ENCODE assay signal across 22 cellular contexts in the genomic region with DNA sequence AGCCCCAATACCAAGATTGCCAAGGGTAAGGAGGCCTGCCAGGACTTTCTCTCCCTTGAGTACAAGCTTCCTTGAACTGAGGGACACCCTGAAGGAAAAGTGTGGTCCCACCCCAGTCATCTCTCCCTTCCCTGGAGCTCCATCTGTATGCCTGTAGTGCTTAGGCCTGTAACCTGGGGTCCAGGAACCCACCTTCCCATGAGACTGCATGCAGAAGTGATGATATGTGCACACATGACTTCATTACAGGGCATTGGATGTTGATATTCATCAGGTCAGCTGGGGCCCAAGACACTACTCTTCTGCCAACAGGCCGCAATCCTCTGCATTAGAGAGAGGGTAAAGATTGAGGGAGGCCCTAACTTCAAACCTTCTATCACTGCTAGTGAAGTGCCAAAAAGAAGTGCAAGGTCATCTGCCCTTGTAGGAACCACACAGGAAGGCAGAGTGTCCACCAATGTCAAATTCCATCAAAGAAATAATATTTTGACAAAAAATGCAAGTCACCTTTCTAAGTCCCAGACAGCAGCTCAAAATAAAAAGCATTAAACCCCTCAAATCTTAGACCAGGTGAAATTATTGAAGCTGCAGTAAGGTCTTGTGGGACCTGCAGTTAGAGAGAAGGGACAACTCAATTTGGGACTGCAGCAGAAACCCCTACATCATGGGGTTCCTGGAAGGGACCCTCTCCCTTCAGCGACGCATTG.
DNase-seq lines count a peak whose midpoint lies in the region; ATAC-seq and TF ChIP-seq lines count a peak whose summit lies in the region.
"Had no signal": no experiment of that assay in that cellular context is flagged by ENCODE, and none has a peak within 500 bp of the region (broad histone marks: within the 10 kb centered on the region; RNA-seq: fewer than 3 reads in every experiment).

No MANE protein-coding gene starts in this region.

- ATAC-seq in activated naive CD8-positive, alpha-beta T cell treated with anti-CD3 and anti-CD28 coated beads, Interleukin-2, amount 50 U/mL, for 24 hours = no peak
- no peak for ATAC-seq in stimulated activated memory B cell treated with anti-CD40 and anti-IgM and Interleukin-4, amounts not matched to agents 10 μg/mL and 1 μg/mL and 100 μg/mL, for 72 hours
- ATAC-seq in HG03432 (IDR thresholded peaks at IDR 0.05; ENCODE audit: unreplicated experiment) = no peak
- ATAC-seq: left lung, WTC11 had no signal

- H3K4me1 Mint-ChIP-seq in activated T-cell treated with anti-CD3 and anti-CD28 coated beads, Interleukin-2, amount 50 U/mL, for 24 hours (ENCODE audit: low read depth) = peaks cover 73% of the 10 kb centered on the region
- H3K4me1 Mint-ChIP-seq in activated naive CD8-positive, alpha-beta T cell treated with anti-CD3 and anti-CD28 coated beads, Interleukin-2, amount 50 U/mL, for 24 hours = peaks cover 46% of the 10 kb centered on the region
- peaks cover 53% of the 10 kb centered on the region for H3K4me1 Mint-ChIP-seq in stimulated activated memory B cell treated with anti-CD40 and anti-IgM and Interleukin-4, amounts not matched to agents 10 μg/mL and 1 μg/mL and 100 μg/mL, for 72 hours

- peak overlapping the region; percentile 39 for H3K27ac Mint-ChIP-seq in activated T-cell treated with anti-CD3 and anti-CD28 coated beads, Interleukin-2, amount 50 U/mL, for 24 hours
- H3K27ac Mint-ChIP-seq in activated naive CD8-positive, alpha-beta T cell treated with anti-CD3 and anti-CD28 coated beads, Interleukin-2, amount 50 U/mL, for 24 hours = peak overlapping the region; percentile 62
- peak overlapping the region; percentile 50 for H3K27ac Mint-ChIP-seq in stimulated activated memory B cell treated with anti-CD40 and anti-IgM and Interleukin-4, amounts not matched to agents 10 μg/mL and 1 μg/mL and 100 μg/mL, for 72 hours
- H3K27ac Mint-ChIP-seq: HFFc6, WTC11 had no signal

- no peaks in the 10 kb centered on the region for H3K27me3 Mint-ChIP-seq in activated T-cell treated with anti-CD3 and anti-CD28 coated beads, Interleukin-2, amount 50 U/mL, for 24 hours
- H3K27me3 Mint-ChIP-seq in activated naive CD8-positive, alpha-beta T cell treated with anti-CD3 and anti-CD28 coated beads, Interleukin-2, amount 50 U/mL, for 24 hours = no peaks in the 10 kb centered on the region
- H3K27me3 Mint-ChIP-seq in stimulated activated memory B cell treated with anti-CD40 and anti-IgM and Interleukin-4, amounts not matched to agents 10 μg/mL and 1 μg/mL and 100 μg/mL, for 72 hours = no peaks in the 10 kb centered on the region

- TF ChIP-seq POLR2A in GM18951 (IDR thresholded peaks at IDR 0.05; ENCODE audit: extremely low read depth, insufficient read depth, insufficient read length) = peak; percentile 34

- H3K36me3 Mint-ChIP-seq in activated T-cell treated with anti-CD3 and anti-CD28 coated beads, Interleukin-2, amount 50 U/mL, for 24 hours (ENCODE audit: low read depth) = peaks cover 53% of the 10 kb centered on the region
- H3K36me3 Mint-ChIP-seq in activated naive CD8-positive, alpha-beta T cell treated with anti-CD3 and anti-CD28 coated beads, Interleukin-2, amount 50 U/mL, for 24 hours (ENCODE audit: low read depth) = peaks cover 43% of the 10 kb centered on the region
- H3K36me3 Mint-ChIP-seq in stimulated activated memory B cell treated with anti-CD40 and anti-IgM and Interleukin-4, amounts not matched to agents 10 μg/mL and 1 μg/mL and 100 μg/mL, for 72 hours = peaks cover 52% of the 10 kb centered on the region
- H3K36me3 Mint-ChIP-seq: WTC11 had no signal

- no peaks in the 10 kb centered on the region for H3K9me3 Mint-ChIP-seq in activated T-cell treated with anti-CD3 and anti-CD28 coated beads, Interleukin-2, amount 50 U/mL, for 24 hours
- H3K9me3 Mint-ChIP-seq in activated naive CD8-positive, alpha-beta T cell treated with anti-CD3 and anti-CD28 coated beads, Interleukin-2, amount 50 U/mL, for 24 hours = no peaks in the 10 kb centered on the region
- no peaks in the 10 kb centered on the region for H3K9me3 Mint-ChIP-seq in stimulated activated memory B cell treated with anti-CD40 and anti-IgM and Interleukin-4, amounts not matched to agents 10 μg/mL and 1 μg/mL and 100 μg/mL, for 72 hours
- H3K9me3 Mint-ChIP-seq: HFFc6, WTC11 had no signal

- no peak for DNase-seq in activated T-cell treated with anti-CD3 and anti-CD28 coated beads, Interleukin-2, amount 50 U/mL, for 24 hours
- DNase-seq in activated T-cell treated with anti-CD3 and anti-CD28 coated beads, Interleukin-2, amount 50 U/mL, for 1 hour = no peak
- DNase-seq in activated naive CD8-positive, alpha-beta T cell treated with anti-CD3 and anti-CD28 coated beads, Interleukin-2, amount 50 U/mL, for 24 hours = no peak
- DNase-seq in globus pallidus (ENCODE audit: low spot score) = no peak
- DNase-seq in kidney tubule cell (ENCODE audit: low spot score) = no peak
- DNase-seq: amygdala; DMS79; effector CD8-positive, alpha-beta T cell; glutamatergic neuron; HFFc6; IMR-90; left lung; MM.1S; NCI-H146; NCI-H2171 treated with DMSO at 0.1 percent for 48 hours; NCI-H69; retina; SIG-M5 had no signal

- in situ Hi-C loops in GM18951 (cut with MboI; ENCODE audit: low sequenced_read_pairs, unreplicated experiment) = no loop called here

- no peak overlapping the region for H3K4me3 Mint-ChIP-seq in activated T-cell treated with anti-CD3 and anti-CD28 coated beads, Interleukin-2, amount 50 U/mL, for 24 hours
- no peak overlapping the region for H3K4me3 Mint-ChIP-seq in activated naive CD8-positive, alpha-beta T cell treated with anti-CD3 and anti-CD28 coated beads, Interleukin-2, amount 50 U/mL, for 24 hours
- no peak overlapping the region for H3K4me3 Mint-ChIP-seq in stimulated activated memory B cell treated with anti-CD40 and anti-IgM and Interleukin-4, amounts not matched to agents 10 μg/mL and 1 μg/mL and 100 μg/mL, for 72 hours
- H3K4me3 Mint-ChIP-seq: HFFc6, WTC11 had no signal
